In genomic region chr19:46729696-46730095, GRCh38 we compare ENCODE assay signal across 16 cellular contexts. TPM values are rescaled to one million over a fixed set of nuclear protein-coding genes. Genes with fewer than 3 reads are reported as not detected.
DNase-seq lines count a peak whose midpoint lies in the region; ATAC-seq, FAIRE-seq and TF ChIP-seq lines count a peak whose summit lies in the region.
"Had no signal": no experiment of that assay in that cellular context is flagged by ENCODE, and none has a peak within 500 bp of the region (broad histone marks: within the 10 kb centered on the region; RNA-seq: fewer than 3 reads in every experiment).

No MANE protein-coding gene starts in this region.

- no peak overlapping the region for H3K4me3 Mint-ChIP-seq in HFFc6
- H3K4me3 Mint-ChIP-seq in astrocyte (ENCODE audit: unreplicated experiment) = no peak overlapping the region

- H3K9me3 Mint-ChIP-seq in HFFc6 = no peaks in the 10 kb centered on the region
- H3K9me3 Mint-ChIP-seq in astrocyte (ENCODE audit: unreplicated experiment) = no peaks in the 10 kb centered on the region
- H3K9me3 Mint-ChIP-seq in activated naive CD4-positive, alpha-beta T cell treated with anti-CD3 and anti-CD28 coated beads, Interleukin-2, amount 50 U/mL, for 72 hours = no peaks in the 10 kb centered on the region
- H3K9me3 Mint-ChIP-seq: CD8-positive, alpha-beta memory T cell; IgD-negative memory B cell had no signal

- ATAC-seq in activated naive CD4-positive, alpha-beta T cell treated with anti-CD3 and anti-CD28 coated beads, Interleukin-2, amount 50 U/mL, for 72 hours = no peak
- no peak for ATAC-seq in HG03442 (IDR thresholded peaks at IDR 0.05; ENCODE audit: unreplicated experiment)
- no peak for ATAC-seq in stimulated activated naive CD8-positive, alpha-beta T cell treated with anti-CD3 and anti-CD28 coated beads, Interleukin-15, Interleukin-2, amounts not matched to agents 100 U/mL and 50 U/mL, for 24 hours

- H3K36me3 ChIP-seq in BLaER1 (peaks cover 99% of the 10 kb centered on the region), astrocyte (ENCODE audit: insufficient read depth, low read length) (peaks cover 16% of the 10 kb centered on the region), neutrophil (peaks cover 71% of the 10 kb centered on the region), vagina (peaks cover 0 to 89% of the 10 kb centered on the region in 2 donors)

- no peak for TF ChIP-seq POLR2A in vagina (IDR thresholded peaks at IDR 0.05)

- H3K27me3 ChIP-seq in BLaER1 (no peaks in the 10 kb centered on the region), astrocyte (ENCODE audit: insufficient read depth, low read length) (no peaks in the 10 kb centered on the region), neutrophil (no peaks in the 10 kb centered on the region), vagina (no peaks in the 10 kb centered on the region)
- H3K27me3 ChIP-seq: BE2C had no signal

- peak overlapping the region; percentile 99 for H3K4me2 ChIP-seq in BLaER1
- peak overlapping the region; percentile 80 for H3K4me2 ChIP-seq in astrocyte (ENCODE audit: low read length)

- intact Hi-C loops in vagina (cut with DNase I) = loop anchor here (10.0 kb wide), 1 partner anchor 115 kb away; no protein-coding TSS in a partner anchor

- no peaks in the 10 kb centered on the region for H3K9me3 ChIP-seq in BLaER1
- no peaks in the 10 kb centered on the region for H3K9me3 ChIP-seq in astrocyte (ENCODE audit: insufficient read depth, low read depth, low read length)
- H3K9me3 ChIP-seq in neutrophil = no peaks in the 10 kb centered on the region
- H3K9me3 ChIP-seq in vagina = no peaks in the 10 kb centered on the region
- H3K9me3 ChIP-seq: BE2C, Caco-2 had no signal

- H3K9ac ChIP-seq in BLaER1 (peak overlapping the region; percentile 12), astrocyte (ENCODE audit: low read length) (no peak overlapping the region)

- peaks cover 100% of the 10 kb centered on the region for H4K20me1 ChIP-seq in BLaER1
- H4K20me1 ChIP-seq in astrocyte (ENCODE audit: insufficient read depth, low read length) = peaks cover 91% of the 10 kb centered on the region

- no peak overlapping the region for H2AFZ ChIP-seq in astrocyte (ENCODE audit: low read depth, low read length)

- H3K4me1 Mint-ChIP-seq in HFFc6 (ENCODE audit: low read depth) = peaks cover 38% of the 10 kb centered on the region
- H3K4me1 Mint-ChIP-seq in astrocyte (ENCODE audit: low read depth, unreplicated experiment) = peaks cover 55% of the 10 kb centered on the region

- H3K27ac ChIP-seq in BLaER1 = peak overlapping the region; percentile 85
- no peak overlapping the region for H3K27ac ChIP-seq in astrocyte (ENCODE audit: low read depth, low read length)
- peak overlapping the region; percentile 97 for H3K27ac ChIP-seq in neutrophil
- H3K27ac ChIP-seq in vagina = no peak overlapping the region

- peaks cover 94% of the 10 kb centered on the region for H3K4me1 ChIP-seq in BLaER1
- peaks cover 46% of the 10 kb centered on the region for H3K4me1 ChIP-seq in astrocyte (ENCODE audit: insufficient read depth, low read length)
- peaks cover 50 to 56% of the 10 kb centered on the region in 2 experiments for H3K4me1 ChIP-seq in neutrophil (ENCODE audit: control insufficient read depth in 1 of 2, insufficient read depth in 1 of 2, low read depth in 1 of 2, low read length in 1 of 2)
- H3K4me1 ChIP-seq in vagina = peaks cover 31% of the 10 kb centered on the region
- H3K4me1 ChIP-seq: BE2C, Caco-2 had no signal

- H3K27me3 Mint-ChIP-seq in HFFc6 (ENCODE audit: insufficient read depth) (peaks cover 4% of the 10 kb centered on the region; the same call in 1 of the 2 replicates), astrocyte (ENCODE audit: low read depth, unreplicated experiment) (no peaks in the 10 kb centered on the region)
- H3K27me3 Mint-ChIP-seq: CD8-positive, alpha-beta memory T cell; IgD-negative memory B cell had no signal

- DNase-seq in HFFc6 (no peak), astrocyte (ENCODE audit: low read depth) (no peak), vagina (ENCODE audit: extremely low spot score in 2 of 2) (no peak)
- DNase-seq in activated naive CD4-positive, alpha-beta T cell treated with anti-CD3 and anti-CD28 coated beads, Interleukin-2, amount 50 U/mL, for 72 hours (ENCODE audit: low spot score in 2 of 2) = no peak
- DNase-seq in stimulated activated naive CD8-positive, alpha-beta T cell treated with anti-CD3 and anti-CD28 coated beads, Interleukin-15, Interleukin-2, amounts not matched to agents 100 U/mL and 50 U/mL, for 24 hours = no peak
- DNase-seq: BE2C; CD8-positive, alpha-beta memory T cell; DND-41; GDM1 had no signal

- H3K27ac Mint-ChIP-seq in HFFc6 (peak overlapping the region; percentile 88), astrocyte (ENCODE audit: unreplicated experiment) (no peak overlapping the region)
- no peak overlapping the region for H3K27ac Mint-ChIP-seq in activated naive CD4-positive, alpha-beta T cell treated with anti-CD3 and anti-CD28 coated beads, Interleukin-2, amount 50 U/mL, for 72 hours

- peaks cover 75% of the 10 kb centered on the region for H3K79me2 ChIP-seq in astrocyte (ENCODE audit: insufficient read depth, low read length)

- no peak for FAIRE-seq in astrocyte (lab: Jason Lieb, UNC)
- FAIRE-seq: A204.1, GM19239 had no signal

- TF ChIP-seq CTCF in HFFc6 (IDR thresholded peaks at IDR 0.05) (no peak), astrocyte (IDR thresholded peaks at IDR 0.05; ENCODE audit: insufficient read depth, low read depth, low read length) (no peak), neutrophil (IDR thresholded peaks at IDR 0.05) (no peak), vagina (IDR thresholded peaks at IDR 0.05) (no peak)

- no peak overlapping the region for H3K4me3 ChIP-seq in BLaER1
- H3K4me3 ChIP-seq in astrocyte (ENCODE audit: insufficient read depth, low read depth, low read length) = no peak overlapping the region
- no peak overlapping the region for H3K4me3 ChIP-seq in neutrophil (ENCODE audit: low read depth in 1 of 2, low read length in 1 of 2)
- no peak overlapping the region for H3K4me3 ChIP-seq in vagina

- peaks cover 38% of the 10 kb centered on the region for H3K36me3 Mint-ChIP-seq in HFFc6 (ENCODE audit: low read depth)
- H3K36me3 Mint-ChIP-seq in astrocyte (ENCODE audit: low read depth, unreplicated experiment) = peaks cover 16% of the 10 kb centered on the region
- H3K36me3 Mint-ChIP-seq in activated naive CD4-positive, alpha-beta T cell treated with anti-CD3 and anti-CD28 coated beads, Interleukin-2, amount 50 U/mL, for 72 hours = peaks cover 0 to 9% of the 10 kb centered on the region in 2 donors

RNA-seq across cellular contexts. Expression of gene PRKD2, which starts 12.8 kb away (rescaled TPM):
- total RNA-seq in HFFc6 (2021; fragmentation: NEBNext Ultra II Directional; extraction: Animal tissue kit (Norgen Biotek cat#: 25700)) = 10 to 100 TPM; 35.3 to 42.2 (median 38.4) TPM
- total RNA-seq in astrocyte (45.8 and 54.6 TPM in 2 replicates), vagina (49.4 TPM)
- 100 to 1,000 TPM in 1 of 2 donors, 10 to 100 TPM in 1; 76.8 to 129 TPM for total RNA-seq in activated naive CD4-positive, alpha-beta T cell treated with anti-CD3 and anti-CD28 coated beads, Interleukin-2, amount 50 U/mL, for 72 hours

RNA-seq across cellular contexts. Expression of gene FKRP, which starts 16.2 kb away (rescaled TPM):
- 10 to 100 TPM; 31.4 to 36.8 (median 33.2) TPM for total RNA-seq in HFFc6 (2021; fragmentation: NEBNext Ultra II Directional; extraction: Animal tissue kit (Norgen Biotek cat#: 25700))
- total RNA-seq in astrocyte (25.1 and 28.1 TPM in 2 replicates), vagina (14.7 TPM)
- 1 to 10 TPM; 2.8 to 9.7 TPM for total RNA-seq in activated naive CD4-positive, alpha-beta T cell treated with anti-CD3 and anti-CD28 coated beads, Interleukin-2, amount 50 U/mL, for 72 hours

RNA-seq across cellular contexts. Expression of gene STRN4, which starts 16.6 kb away (rescaled TPM):
- 10 to 100 TPM; 53.6 to 60.8 (median 58.3) TPM for total RNA-seq in HFFc6 (2021; fragmentation: NEBNext Ultra II Directional; extraction: Animal tissue kit (Norgen Biotek cat#: 25700))
- total RNA-seq in astrocyte = 75.0 and 80.8 TPM in 2 replicates
- total RNA-seq in vagina = 85.0 TPM
- total RNA-seq in activated naive CD4-positive, alpha-beta T cell treated with anti-CD3 and anti-CD28 coated beads, Interleukin-2, amount 50 U/mL, for 72 hours = 100 to 1,000 TPM in 1 of 2 donors, 10 to 100 TPM in 1; 67.3 to 117 TPM

RNA-seq across cellular contexts. Expression of gene SLC1A5, which starts 58.7 kb away (rescaled TPM):
- 100 to 1,000 TPM; 263 to 310 (median 281) TPM for total RNA-seq in HFFc6 (2021; fragmentation: NEBNext Ultra II Directional; extraction: Animal tissue kit (Norgen Biotek cat#: 25700))
- total RNA-seq in astrocyte = 233 and 270 TPM in 2 replicates
- 147 TPM for total RNA-seq in vagina
- total RNA-seq in activated naive CD4-positive, alpha-beta T cell treated with anti-CD3 and anti-CD28 coated beads, Interleukin-2, amount 50 U/mL, for 72 hours = 100 to 1,000 TPM in 1 of 2 donors, 10 to 100 TPM in 1; 99.3 to 159 TPM

Comparison
In these comparisons a context has a peak if more than half of its experiments do, and no peak if none do; other contexts are left out.
1. H3K27ac ChIP-seq: peak in BLaER1 (single experiment) and neutrophil (single experiment); none in astrocyte (single experiment) and vagina (single experiment).